In the genomic region with DNA sequence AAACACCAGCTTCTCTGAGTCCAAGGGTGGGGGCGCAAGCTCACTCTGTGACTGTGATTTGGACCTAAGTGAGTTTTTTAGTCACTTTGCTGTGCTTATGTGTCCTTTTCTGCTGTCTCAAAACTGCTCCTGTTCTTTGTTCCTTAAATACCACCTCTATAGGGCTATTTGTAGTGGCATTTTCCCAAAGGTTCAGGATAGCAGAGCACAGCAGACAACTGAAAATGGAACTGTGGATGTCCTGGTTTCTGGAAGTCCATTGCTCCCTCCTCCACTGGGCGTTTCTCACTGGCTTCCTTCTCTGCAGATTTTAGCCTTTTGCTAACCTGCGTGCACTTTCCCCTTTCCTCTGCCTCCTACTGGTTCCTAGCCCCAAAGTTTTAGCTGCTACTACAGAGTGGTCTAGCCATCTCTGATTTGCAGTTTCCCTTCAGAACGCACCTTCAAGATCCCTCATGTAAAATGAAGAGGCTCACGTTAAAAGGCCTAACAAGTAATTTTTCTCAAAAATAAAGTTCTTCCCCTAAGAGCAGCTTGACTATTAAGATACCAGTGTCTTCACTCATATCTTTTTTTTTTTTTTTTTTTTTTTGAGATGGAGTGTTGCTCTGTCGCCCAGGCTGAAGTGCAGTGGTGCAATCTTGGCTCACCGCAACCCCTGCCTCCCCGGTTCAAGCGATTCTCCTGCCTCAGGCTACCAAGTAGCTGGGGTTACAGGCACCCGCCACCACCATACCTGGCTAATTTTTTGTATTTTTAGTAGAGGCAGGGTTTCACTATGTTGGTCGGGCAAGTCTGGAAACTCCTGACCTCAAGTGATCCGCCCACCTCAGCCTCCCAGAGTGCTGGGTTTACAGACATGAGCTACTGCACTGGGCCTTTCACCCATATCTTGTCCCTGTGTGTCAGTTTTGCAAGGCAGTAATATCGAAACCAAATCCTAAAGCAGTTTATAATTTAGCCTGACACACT, we compare ENCODE assay signal across 9 cellular contexts. TPM values are rescaled to one million over a fixed set of nuclear protein-coding genes. Genes with fewer than 3 reads are reported as not detected.
DNase-seq lines count a peak whose midpoint lies in the region; ATAC-seq, FAIRE-seq and TF ChIP-seq lines count a peak whose summit lies in the region.
"Had no signal": no experiment of that assay in that cellular context is flagged by ENCODE, and none has a peak within 500 bp of the region (broad histone marks: within the 10 kb centered on the region; RNA-seq: fewer than 3 reads in every experiment).

No MANE protein-coding gene starts in this region.

- ATAC-seq in HG03066 (IDR thresholded peaks at IDR 0.05; ENCODE audit: low read depth, unreplicated experiment) = peak; percentile 96

- H3K4me2 ChIP-seq in astrocyte (ENCODE audit: low read length) = no peak overlapping the region

- H3K36me3 ChIP-seq in astrocyte (ENCODE audit: insufficient read depth, low read length) = no peaks in the 10 kb centered on the region
- H3K36me3 ChIP-seq in uterus = no peaks in the 10 kb centered on the region

- no peak overlapping the region for H2AFZ ChIP-seq in astrocyte (ENCODE audit: low read depth, low read length)

- H3K4me3 ChIP-seq in astrocyte (ENCODE audit: insufficient read depth, low read depth, low read length) (no peak overlapping the region), uterus (no peak overlapping the region)

- H3K9me3 Mint-ChIP-seq in astrocyte (ENCODE audit: unreplicated experiment) (no peaks in the 10 kb centered on the region), endothelial cell (ENCODE audit: unreplicated experiment) (peaks cover 3% of the 10 kb centered on the region)
- H3K9me3 Mint-ChIP-seq in stimulated activated naive CD8-positive, alpha-beta T cell treated with anti-CD3 and anti-CD28 coated beads, Interleukin-15, Interleukin-2, amounts not matched to agents 100 ng/mL and 50 ng/mL, for 24 hours = no peaks in the 10 kb centered on the region

- peak; percentile 47 for DNase-seq in activated naive CD4-positive, alpha-beta T cell treated with Interleukin-2 at 50 U/mL for 16 hours
- DNase-seq in activated naive CD4-positive, alpha-beta T cell treated with anti-CD3 and anti-CD28 coated beads, Interleukin-2, amount 50 U/mL, for 16 hours = no peak
- DNase-seq in astrocyte (ENCODE audit: low read depth) = no peak
- DNase-seq in endothelial cell (ENCODE audit: low spot score) = no peak
- DNase-seq in uterus = no peak
- no peak for DNase-seq in AG08395 (ENCODE audit: low spot score)

- peaks cover 26% of the 10 kb centered on the region for H3K4me1 Mint-ChIP-seq in astrocyte (ENCODE audit: low read depth, unreplicated experiment)
- H3K4me1 Mint-ChIP-seq in stimulated activated naive CD8-positive, alpha-beta T cell treated with anti-CD3 and anti-CD28 coated beads, Interleukin-15, Interleukin-2, amounts not matched to agents 100 ng/mL and 50 ng/mL, for 24 hours (ENCODE audit: low read depth) = peaks cover 9% of the 10 kb centered on the region
- no peaks in the 10 kb centered on the region for H3K4me1 Mint-ChIP-seq in endothelial cell (ENCODE audit: unreplicated experiment)

- FAIRE-seq in astrocyte (lab: Jason Lieb, UNC) = no peak

- H3K27ac ChIP-seq in astrocyte (ENCODE audit: low read depth, low read length) = no peak overlapping the region
- H3K27ac ChIP-seq in uterus = peak overlapping the region in 1 of 2 donors; percentile 27
- H3K27ac ChIP-seq: neutrophil had no signal

- peaks cover 8% of the 10 kb centered on the region for H4K20me1 ChIP-seq in astrocyte (ENCODE audit: insufficient read depth, low read length)

- peaks cover 13% of the 10 kb centered on the region for H3K4me1 ChIP-seq in astrocyte (ENCODE audit: insufficient read depth, low read length)
- H3K4me1 ChIP-seq in uterus = no peaks in the 10 kb centered on the region

- no peaks in the 10 kb centered on the region for H3K9me3 ChIP-seq in astrocyte (ENCODE audit: insufficient read depth, low read depth, low read length)
- no peaks in the 10 kb centered on the region for H3K9me3 ChIP-seq in uterus
- H3K9me3 ChIP-seq: neutrophil had no signal

- H3K27me3 ChIP-seq in astrocyte (ENCODE audit: insufficient read depth, low read length) (no peaks in the 10 kb centered on the region), uterus (no peaks in the 10 kb centered on the region)
- H3K27me3 ChIP-seq: neutrophil had no signal

- H3K27ac Mint-ChIP-seq in astrocyte (ENCODE audit: unreplicated experiment) = peak overlapping the region; percentile 89
- H3K27ac Mint-ChIP-seq in stimulated activated naive CD8-positive, alpha-beta T cell treated with anti-CD3 and anti-CD28 coated beads, Interleukin-15, Interleukin-2, amounts not matched to agents 100 ng/mL and 50 ng/mL, for 24 hours = peak overlapping the region; percentile 21
- no peak overlapping the region for H3K27ac Mint-ChIP-seq in endothelial cell (ENCODE audit: unreplicated experiment)

- H3K36me3 Mint-ChIP-seq in astrocyte (ENCODE audit: low read depth, unreplicated experiment) = peaks cover 20% of the 10 kb centered on the region
- peaks cover 15% of the 10 kb centered on the region for H3K36me3 Mint-ChIP-seq in stimulated activated naive CD8-positive, alpha-beta T cell treated with anti-CD3 and anti-CD28 coated beads, Interleukin-15, Interleukin-2, amounts not matched to agents 100 ng/mL and 50 ng/mL, for 24 hours (ENCODE audit: low read depth)
- H3K36me3 Mint-ChIP-seq in endothelial cell (ENCODE audit: low read depth, unreplicated experiment) = peaks cover 23% of the 10 kb centered on the region

- intact Hi-C loops in uterus (cut with DNase I; ENCODE audit: low total_unique reads) = no loop called here

- no peak for TF ChIP-seq POLR2A in uterus (IDR thresholded peaks at IDR 0.05)

- no peak for TF ChIP-seq CTCF in astrocyte (IDR thresholded peaks at IDR 0.05; ENCODE audit: insufficient read depth, low read depth, low read length)
- no peak for TF ChIP-seq CTCF in endothelial cell (IDR thresholded peaks at IDR 0.05; ENCODE audit: unreplicated experiment)
- no peak for TF ChIP-seq CTCF in uterus (IDR thresholded peaks at IDR 0.05)

- no peaks in the 10 kb centered on the region for H3K27me3 Mint-ChIP-seq in astrocyte (ENCODE audit: low read depth, unreplicated experiment)
- no peaks in the 10 kb centered on the region for H3K27me3 Mint-ChIP-seq in stimulated activated naive CD8-positive, alpha-beta T cell treated with anti-CD3 and anti-CD28 coated beads, Interleukin-15, Interleukin-2, amounts not matched to agents 100 ng/mL and 50 ng/mL, for 24 hours
- H3K27me3 Mint-ChIP-seq in endothelial cell (ENCODE audit: unreplicated experiment) = peaks cover 1% of the 10 kb centered on the region

- no peaks in the 10 kb centered on the region for H3K79me2 ChIP-seq in astrocyte (ENCODE audit: insufficient read depth, low read length)

- H3K9ac ChIP-seq in astrocyte (ENCODE audit: low read length) = no peak overlapping the region

- H3K4me3 Mint-ChIP-seq in astrocyte (ENCODE audit: unreplicated experiment) = no peak overlapping the region
- H3K4me3 Mint-ChIP-seq in stimulated activated naive CD8-positive, alpha-beta T cell treated with anti-CD3 and anti-CD28 coated beads, Interleukin-15, Interleukin-2, amounts not matched to agents 100 ng/mL and 50 ng/mL, for 24 hours = no peak overlapping the region
- no peak overlapping the region for H3K4me3 Mint-ChIP-seq in endothelial cell (ENCODE audit: unreplicated experiment)

RNA-seq across cellular contexts. Expression of gene BLVRA, which starts 25.8 kb away (rescaled TPM):
- total RNA-seq in astrocyte (48.9 and 55.7 TPM in 2 replicates), endothelial cell (ENCODE audit: unreplicated experiment) (18.2 TPM), uterus (10 to 100 TPM; 20.4 to 93.0 (median 56.5) TPM)

RNA-seq across cellular contexts. Expression of gene COA1, which starts 55.0 kb away (rescaled TPM):
- total RNA-seq in astrocyte (47.0 and 50.1 TPM in 2 replicates), endothelial cell (ENCODE audit: unreplicated experiment) (55.5 TPM), uterus (10 to 100 TPM; 30.0 to 83.6 (median 76.6) TPM)
